Comparison of ENCODE assay signal across 1 cellular context in genomic region chr14:58244556-58245387, GRCh38.
TF ChIP-seq lines count a peak whose summit lies in the region.

Gene PSMA3, plus strand, starts transcription at chr14:58244843. Its CDS starts 78 bp downstream, at chr14:58244921.

TF ChIP-seq in K562, 482 proteins besides CTCF, POLR2A, EP300 and RAD21 (continued from another document and continues in another):
- TF ChIP-seq MLLT1 (IDR thresholded peaks at IDR 0.05) (peak in 1 of 2 experiments; percentile 43; a peak in 1 of 4 replicates), MAZ (CRISPR knock-in tag; conservative IDR thresholded peaks at IDR 0.05 in 1 of 2, IDR thresholded peaks at IDR 0.05 in 1 of 2) (peak in 1 of 2 experiments; percentile 75; a peak in 2 of 4 replicates), ZFX (CRISPR knock-in tag; IDR thresholded peaks at IDR 0.05) (peak; percentile 89), TFAP4 (CRISPR knock-in tag; IDR thresholded peaks at IDR 0.05; ENCODE audit: borderline replicate concordance) (peak; percentile 48; the same call in 1 of the 2 replicates), TAF7 (tag; IDR thresholded peaks at IDR 0.05) (peak; percentile 58; the same call in 1 of the 2 replicates), ATF3 (IDR thresholded peaks at IDR 0.05) (peak; percentile 42; the same call in 1 of the 2 replicates), ATF3 (CRISPR knock-in tag; conservative IDR thresholded peaks at IDR 0.05) (no peak), ESRRA (IDR thresholded peaks at IDR 0.05; ENCODE audit: borderline replicate concordance, low read depth) (peak; percentile 58; the same call in 1 of the 2 replicates), CTBP1 (IDR thresholded peaks at IDR 0.05; ENCODE audit: borderline replicate concordance) (peak; percentile 33; the same call in 1 of the 2 replicates), NR2C2 (CRISPR knock-in tag; IDR thresholded peaks at IDR 0.05) (0 out of 2 replicates have a peak, but pooled peaks have one; percentile 46), NR2C2 (tag; IDR thresholded peaks at IDR 0.05) (no peak), YY1 (IDR thresholded peaks at IDR 0.05; ENCODE audit: borderline replicate concordance in 1 of 3, control insufficient read depth in 1 of 3, extremely low read depth in 1 of 3, insufficient read depth in 3 of 3, insufficient read length in 1 of 3, insufficient replicate concordance in 2 of 3, low read depth in 1 of 3, low read length in 2 of 3) (peak in 2 of 3 experiments; percentile 65 to 73), CBX1 (IDR thresholded peaks at IDR 0.05; ENCODE audit: low read depth) (0 out of 2 replicates have a peak, but pooled peaks have one; percentile 39), ZNF316 (IDR thresholded peaks at IDR 0.05) (peak; percentile 92), RBBP5 (IDR thresholded peaks at IDR 0.05; ENCODE audit: borderline replicate concordance, insufficient read depth, low read length, poor library complexity, severe bottlenecking) (peak; percentile 81), SMAD4 (CRISPR knock-in tag; conservative IDR thresholded peaks at IDR 0.05) (peak; percentile 51; the same call in 1 of the 2 replicates), TBP (optimal IDR thresholded peaks at IDR 0.05; ENCODE audit: low read depth, low read length) (peak; percentile 85), EP400 (IDR thresholded peaks at IDR 0.05) (peak; percentile 89), HNRNPLL (IDR thresholded peaks at IDR 0.05; ENCODE audit: low read depth, low read length, poor library complexity, severe bottlenecking) (peak; percentile 51), POLR2AphosphoS5 (IDR thresholded peaks at IDR 0.05; ENCODE audit: control insufficient read depth, insufficient read depth, low read depth, low read length) (peak; percentile 85), ZNF274 (IDR thresholded peaks at IDR 0.05; ENCODE audit: borderline replicate concordance, low read depth, low read length) (no peak), ZZZ3 (IDR thresholded peaks at IDR 0.05) (peak; percentile 62; the same call in 1 of the 2 replicates), MAX (CRISPR knock-in tag; IDR thresholded peaks at IDR 0.05) (peak; percentile 31), SUPT5H (IDR thresholded peaks at IDR 0.05) (peak; percentile 89), CREB1 (IDR thresholded peaks at IDR 0.05) (peak; percentile 24; the same call in 1 of the 2 replicates), CREB1 (CRISPR knock-in tag; IDR thresholded peaks at IDR 0.05) (no peak), ZNF318 (IDR thresholded peaks at IDR 0.05; ENCODE audit: borderline replicate concordance in 1 of 2, low read depth in 1 of 2) (peak in 1 of 2 experiments; percentile 55; a peak in 1 of 4 replicates), POLR2H (tag; IDR thresholded peaks at IDR 0.05; ENCODE audit: low read depth) (peak; percentile 70), KDM5B (IDR thresholded peaks at IDR 0.05; ENCODE audit: insufficient replicate concordance, low read depth, low read length) (peak; percentile 83), MEIS2 (IDR thresholded peaks at IDR 0.05; ENCODE audit: partially characterized antibody) (peak; percentile 50), GABPA (tag; conservative IDR thresholded peaks at IDR 0.05; ENCODE audit: low read depth) (peak; percentile 46; the same call in 1 of the 2 replicates), ETV1 (tag; conservative IDR thresholded peaks at IDR 0.05; ENCODE audit: low read depth) (0 out of 2 replicates have a peak, but pooled peaks have one; percentile 8), PHF20 (IDR thresholded peaks at IDR 0.05; ENCODE audit: partially characterized antibody) (peak; percentile 53), PHF8 (IDR thresholded peaks at IDR 0.05; ENCODE audit: borderline replicate concordance, low read length) (peak; percentile 87; the same call in 1 of the 2 replicates)
- TF ChIP-seq, protein P1, sequence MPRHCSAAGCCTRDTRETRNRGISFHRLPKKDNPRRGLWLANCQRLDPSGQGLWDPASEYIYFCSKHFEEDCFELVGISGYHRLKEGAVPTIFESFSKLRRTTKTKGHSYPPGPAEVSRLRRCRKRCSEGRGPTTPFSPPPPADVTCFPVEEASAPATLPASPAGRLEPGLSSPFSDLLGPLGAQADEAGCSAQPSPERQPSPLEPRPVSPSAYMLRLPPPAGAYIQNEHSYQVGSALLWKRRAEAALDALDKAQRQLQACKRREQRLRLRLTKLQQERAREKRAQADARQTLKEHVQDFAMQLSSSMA (CRISPR knock-in tag; IDR thresholded peaks at IDR 0.05), result no peak
- TF ChIP-seq, protein P2, sequence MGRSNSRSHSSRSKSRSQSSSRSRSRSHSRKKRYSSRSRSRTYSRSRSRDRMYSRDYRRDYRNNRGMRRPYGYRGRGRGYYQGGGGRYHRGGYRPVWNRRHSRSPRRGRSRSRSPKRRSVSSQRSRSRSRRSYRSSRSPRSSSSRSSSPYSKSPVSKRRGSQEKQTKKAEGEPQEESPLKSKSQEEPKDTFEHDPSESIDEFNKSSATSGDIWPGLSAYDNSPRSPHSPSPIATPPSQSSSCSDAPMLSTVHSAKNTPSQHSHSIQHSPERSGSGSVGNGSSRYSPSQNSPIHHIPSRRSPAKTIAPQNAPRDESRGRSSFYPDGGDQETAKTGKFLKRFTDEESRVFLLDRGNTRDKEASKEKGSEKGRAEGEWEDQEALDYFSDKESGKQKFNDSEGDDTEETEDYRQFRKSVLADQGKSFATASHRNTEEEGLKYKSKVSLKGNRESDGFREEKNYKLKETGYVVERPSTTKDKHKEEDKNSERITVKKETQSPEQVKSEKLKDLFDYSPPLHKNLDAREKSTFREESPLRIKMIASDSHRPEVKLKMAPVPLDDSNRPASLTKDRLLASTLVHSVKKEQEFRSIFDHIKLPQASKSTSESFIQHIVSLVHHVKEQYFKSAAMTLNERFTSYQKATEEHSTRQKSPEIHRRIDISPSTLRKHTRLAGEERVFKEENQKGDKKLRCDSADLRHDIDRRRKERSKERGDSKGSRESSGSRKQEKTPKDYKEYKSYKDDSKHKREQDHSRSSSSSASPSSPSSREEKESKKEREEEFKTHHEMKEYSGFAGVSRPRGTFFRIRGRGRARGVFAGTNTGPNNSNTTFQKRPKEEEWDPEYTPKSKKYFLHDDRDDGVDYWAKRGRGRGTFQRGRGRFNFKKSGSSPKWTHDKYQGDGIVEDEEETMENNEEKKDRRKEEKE (IDR thresholded peaks at IDR 0.05; ENCODE audit: borderline replicate concordance in 1 of 2, control insufficient read depth in 1 of 2, low read depth in 2 of 2, low read length in 1 of 2), result no peak
- TF ChIP-seq, protein P3, sequence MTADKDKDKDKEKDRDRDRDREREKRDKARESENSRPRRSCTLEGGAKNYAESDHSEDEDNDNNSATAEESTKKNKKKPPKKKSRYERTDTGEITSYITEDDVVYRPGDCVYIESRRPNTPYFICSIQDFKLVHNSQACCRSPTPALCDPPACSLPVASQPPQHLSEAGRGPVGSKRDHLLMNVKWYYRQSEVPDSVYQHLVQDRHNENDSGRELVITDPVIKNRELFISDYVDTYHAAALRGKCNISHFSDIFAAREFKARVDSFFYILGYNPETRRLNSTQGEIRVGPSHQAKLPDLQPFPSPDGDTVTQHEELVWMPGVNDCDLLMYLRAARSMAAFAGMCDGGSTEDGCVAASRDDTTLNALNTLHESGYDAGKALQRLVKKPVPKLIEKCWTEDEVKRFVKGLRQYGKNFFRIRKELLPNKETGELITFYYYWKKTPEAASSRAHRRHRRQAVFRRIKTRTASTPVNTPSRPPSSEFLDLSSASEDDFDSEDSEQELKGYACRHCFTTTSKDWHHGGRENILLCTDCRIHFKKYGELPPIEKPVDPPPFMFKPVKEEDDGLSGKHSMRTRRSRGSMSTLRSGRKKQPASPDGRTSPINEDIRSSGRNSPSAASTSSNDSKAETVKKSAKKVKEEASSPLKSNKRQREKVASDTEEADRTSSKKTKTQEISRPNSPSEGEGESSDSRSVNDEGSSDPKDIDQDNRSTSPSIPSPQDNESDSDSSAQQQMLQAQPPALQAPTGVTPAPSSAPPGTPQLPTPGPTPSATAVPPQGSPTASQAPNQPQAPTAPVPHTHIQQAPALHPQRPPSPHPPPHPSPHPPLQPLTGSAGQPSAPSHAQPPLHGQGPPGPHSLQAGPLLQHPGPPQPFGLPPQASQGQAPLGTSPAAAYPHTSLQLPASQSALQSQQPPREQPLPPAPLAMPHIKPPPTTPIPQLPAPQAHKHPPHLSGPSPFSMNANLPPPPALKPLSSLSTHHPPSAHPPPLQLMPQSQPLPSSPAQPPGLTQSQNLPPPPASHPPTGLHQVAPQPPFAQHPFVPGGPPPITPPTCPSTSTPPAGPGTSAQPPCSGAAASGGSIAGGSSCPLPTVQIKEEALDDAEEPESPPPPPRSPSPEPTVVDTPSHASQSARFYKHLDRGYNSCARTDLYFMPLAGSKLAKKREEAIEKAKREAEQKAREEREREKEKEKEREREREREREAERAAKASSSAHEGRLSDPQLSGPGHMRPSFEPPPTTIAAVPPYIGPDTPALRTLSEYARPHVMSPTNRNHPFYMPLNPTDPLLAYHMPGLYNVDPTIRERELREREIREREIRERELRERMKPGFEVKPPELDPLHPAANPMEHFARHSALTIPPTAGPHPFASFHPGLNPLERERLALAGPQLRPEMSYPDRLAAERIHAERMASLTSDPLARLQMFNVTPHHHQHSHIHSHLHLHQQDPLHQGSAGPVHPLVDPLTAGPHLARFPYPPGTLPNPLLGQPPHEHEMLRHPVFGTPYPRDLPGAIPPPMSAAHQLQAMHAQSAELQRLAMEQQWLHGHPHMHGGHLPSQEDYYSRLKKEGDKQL (CRISPR knock-in tag; IDR thresholded peaks at IDR 0.05; ENCODE audit: borderline replicate concordance), result no peak
